ENCODE assay signal across 12 cellular contexts in the genomic region with DNA sequence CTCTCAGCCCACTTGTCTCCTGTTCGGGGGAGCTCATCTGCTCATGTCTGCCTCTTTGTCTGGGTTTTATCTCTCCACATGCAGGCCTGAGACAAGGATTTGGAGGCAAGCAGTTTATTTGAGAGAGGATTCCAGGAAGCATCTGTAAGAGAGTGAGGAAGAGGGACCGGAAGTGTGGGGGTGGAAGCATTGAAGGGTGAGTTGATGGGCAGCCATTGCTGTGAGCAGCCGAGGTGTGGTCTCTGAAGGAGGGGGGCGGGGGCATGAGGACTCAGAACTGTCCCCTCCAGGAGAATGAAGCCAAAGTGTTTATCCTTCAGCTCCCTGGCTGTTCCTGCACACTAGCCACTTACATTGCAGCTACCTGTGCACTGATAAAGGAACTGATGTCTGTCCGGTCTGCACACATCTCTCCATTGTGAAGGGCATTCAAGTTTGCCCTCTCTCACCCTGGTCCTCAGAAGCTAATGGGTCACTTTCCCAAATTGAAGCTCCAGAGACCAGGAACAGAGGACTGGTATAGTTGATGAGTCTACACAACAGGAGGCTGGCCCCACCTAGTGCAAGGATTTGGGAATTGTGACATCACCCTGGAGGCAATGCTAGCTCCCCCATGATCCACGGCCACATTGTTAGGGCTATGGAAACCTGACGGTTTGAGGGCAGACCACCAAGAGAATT.
DNase-seq lines count a peak whose midpoint lies in the region; ATAC-seq and TF ChIP-seq lines count a peak whose summit lies in the region.
"Had no signal": no experiment of that assay in that cellular context is flagged by ENCODE, and none has a peak within 500 bp of the region (broad histone marks: within the 10 kb centered on the region; RNA-seq: fewer than 3 reads in every experiment).

No MANE protein-coding gene starts in this region.

- no peaks in the 10 kb centered on the region for H3K36me3 ChIP-seq in PC-3 (ENCODE audit: low read depth, low read length)
- H3K36me3 ChIP-seq: vagina had no signal

- H3K9me3 ChIP-seq in PC-3 (ENCODE audit: low read length): no peaks in the 10 kb centered on the region
- H3K9me3 ChIP-seq: vagina had no signal

- intact Hi-C loops in PC-3 (cut with micrococcal nuclease): loop anchor here (1.0 to 2.0 kb wide), 6 partner anchors 92 to 351 kb away; no protein-coding TSS in a partner anchor

- H3K9ac ChIP-seq in PC-3 (ENCODE audit: low read length): no peak overlapping the region

- no peak overlapping the region for H3K4me3 ChIP-seq in PC-3 (ENCODE audit: low read length)
- no peak overlapping the region for H3K4me3 ChIP-seq in epithelial cell of esophagus (ENCODE audit: low read length)
- H3K4me3 ChIP-seq: dorsolateral prefrontal cortex, SK-N-MC, vagina had no signal

- TF ChIP-seq CTCF in PC-3 (conservative IDR thresholded peaks at IDR 0.05; ENCODE audit: low read depth, low read length) (peak; percentile 71), epithelial cell of esophagus (IDR thresholded peaks at IDR 0.05; ENCODE audit: insufficient read depth, low read depth, low read length, missing control alignments) (peak; percentile 49)

- peaks cover 9% of the 10 kb centered on the region; the same call in 1 of the 2 replicates for H3K4me1 ChIP-seq in PC-3 (ENCODE audit: insufficient read depth, low read length)
- H3K4me1 ChIP-seq: vagina had no signal

- no peaks in the 10 kb centered on the region for H3K9me2 ChIP-seq in PC-3 (replicated peaks; ENCODE audit: low read length)

- H2AFZ ChIP-seq in PC-3 (ENCODE audit: low read length): peak overlapping the region; percentile 42; the same call in 1 of the 2 replicates

- H4K20me1 ChIP-seq in PC-3 (ENCODE audit: low read length): no peaks in the 10 kb centered on the region

- no peaks in the 10 kb centered on the region for H3F3A ChIP-seq in PC-3 (ENCODE audit: low read length, unreplicated experiment)

- CTCF ChIA-PET in PC-3 (lab: Charles Lee): interaction anchor here (0.6 to 1.2 kb wide), 6 partner anchors 98 to 351 kb away, joined by 3 to 11 read pairs (median 4); no protein-coding TSS in a partner anchor

- H3K4me2 ChIP-seq in PC-3 (ENCODE audit: low read length): no peak overlapping the region

- H3K27ac ChIP-seq in PC-3 (ENCODE audit: low read length): no peak overlapping the region
- H3K27ac ChIP-seq: dorsolateral prefrontal cortex, SK-N-MC, vagina had no signal

- no peaks in the 10 kb centered on the region for H3K79me2 ChIP-seq in PC-3 (ENCODE audit: low read length)

- POLR2A ChIA-PET in PC-3 (lab: Charles Lee; ENCODE audit: unreplicated experiment): no interaction called here

- DNase-seq in NCI-H1105 treated with DMSO at 0.1 percent for 48 hours (lab: John Stamatoyannopoulos, UW): peak; percentile 12
- DNase-seq in NCI-H1105 (lab: John Stamatoyannopoulos, UW): no peak
- peak; percentile 27 for DNase-seq in H4 (ENCODE audit: low spot score)
- DNase-seq in PC-3: peak; percentile 58
- DNase-seq in epithelial cell of esophagus (ENCODE audit: low read depth): peak; percentile 51
- no peak for DNase-seq in stimulated activated naive CD4-positive, alpha-beta T cell (lab: John Stamatoyannopoulos, UW)
- no peak for DNase-seq in NCI-H510A (lab: John Stamatoyannopoulos, UW)
- no peak for DNase-seq in globus pallidus (ENCODE audit: low spot score)
- DNase-seq: activated CD4-positive, CD25-positive, alpha-beta regulatory T cell had no signal

- BruUV-seq in PC-3 (replicated peaks; lab: Mats Ljungman, UMichigan): no TSS peak

- H3K27me3 ChIP-seq in PC-3 (ENCODE audit: low read length): no peaks in the 10 kb centered on the region
- H3K27me3 ChIP-seq: vagina had no signal

- ATAC-seq in PC-3: peak; percentile 42; the same call in 1 of the 2 replicates

Comparison
In these comparisons a context has a peak if more than half of its experiments do, and no peak if none do; other contexts are left out.
1. DNase-seq: peak in NCI-H1105 treated with DMSO at 0.1 percent for 48 hours (single experiment), H4 (single experiment), PC-3 (single experiment) and epithelial cell of esophagus (single experiment); none in NCI-H1105 (single experiment), stimulated activated naive CD4-positive, alpha-beta T cell (0 of 6), NCI-H510A (single experiment) and globus pallidus (single experiment).